8 cellular contexts compared by ENCODE assay signal in genomic region chr10:96642973-96643372, GRCh38. TPM values are rescaled to one million over a fixed set of nuclear protein-coding genes. Genes with fewer than 3 reads are reported as not detected.
DNase-seq lines count a peak whose midpoint lies in the region; ATAC-seq and TF ChIP-seq lines count a peak whose summit lies in the region.

No MANE protein-coding gene starts in this region.

- ATAC-seq in activated T-cell treated with anti-CD3 and anti-CD28 coated beads, Interleukin-2, amount 50 U/mL, for 4 hours = peak in 1 of 2 donors; percentile 47
- ATAC-seq in Right ventricle myocardium inferior (peak; percentile 53), HG02610 (IDR thresholded peaks at IDR 0.05; ENCODE audit: unreplicated experiment) (no peak)

- H3K4me2 ChIP-seq in OCI-LY1 (ENCODE audit: low read length) = no peak overlapping the region

- H3K9ac ChIP-seq in OCI-LY1 (ENCODE audit: low read length) = no peak overlapping the region

- peaks cover 41% of the 10 kb centered on the region for H3K4me1 Mint-ChIP-seq in CD14-positive monocyte
- peaks cover 18% of the 10 kb centered on the region for H3K4me1 Mint-ChIP-seq in activated T-cell treated with anti-CD3 and anti-CD28 coated beads, Interleukin-2, amount 50 U/mL, for 4 hours (ENCODE audit: low read depth)

- H2AFZ ChIP-seq in OCI-LY1 (ENCODE audit: low read length) = no peak overlapping the region

- peak; percentile 87 for DNase-seq in CD14-positive monocyte (ENCODE audit: low spot score)
- DNase-seq in activated T-cell treated with anti-CD3 and anti-CD28 coated beads, Interleukin-2, amount 50 U/mL, for 4 hours = peak; percentile 40
- peak; percentile 88 for DNase-seq in Right ventricle myocardium inferior (ENCODE audit: missing footprints)
- peak; percentile 35 for DNase-seq in prostate gland (ENCODE audit: low spot score)
- no peak for DNase-seq in retina

- no peaks in the 10 kb centered on the region for H3K4me1 ChIP-seq in HEK293 (ENCODE audit: control insufficient read depth, insufficient read depth, low read length)
- H3K4me1 ChIP-seq in OCI-LY1 (ENCODE audit: insufficient read depth, low read length, severe bottlenecking) = peaks cover 8% of the 10 kb centered on the region
- no peaks in the 10 kb centered on the region for H3K4me1 ChIP-seq in prostate gland (replicated peaks)

- H3K79me2 ChIP-seq in OCI-LY1 (ENCODE audit: insufficient read depth, low read length) = no peaks in the 10 kb centered on the region

- CTCF ChIA-PET in HEK293 (lab: Yijun Ruan, JAX) = interaction anchor here (0.6 to 2.5 kb wide), 26 partner anchors 10 to 593 kb away, joined by 3 to 10 read pairs (median 4); no protein-coding TSS in a partner anchor

- peaks cover 0 to 3% (median 0%) of the 10 kb centered on the region in 7 donors for H3K9me3 Mint-ChIP-seq in CD14-positive monocyte
- no peaks in the 10 kb centered on the region for H3K9me3 Mint-ChIP-seq in activated T-cell treated with anti-CD3 and anti-CD28 coated beads, Interleukin-2, amount 50 U/mL, for 4 hours

- no peak overlapping the region for H3K4me3 Mint-ChIP-seq in CD14-positive monocyte
- no peak overlapping the region for H3K4me3 Mint-ChIP-seq in activated T-cell treated with anti-CD3 and anti-CD28 coated beads, Interleukin-2, amount 50 U/mL, for 4 hours

- H3K27me3 ChIP-seq in OCI-LY1 (ENCODE audit: insufficient read depth, low read length) = no peaks in the 10 kb centered on the region
- no peaks in the 10 kb centered on the region for H3K27me3 ChIP-seq in prostate gland (replicated peaks; ENCODE audit: insufficient read depth)

- POLR2A ChIA-PET in HEK293 (lab: Yijun Ruan, JAX) = no interaction called here

- H3K27ac ChIP-seq in HEK293 (ENCODE audit: extremely low read depth, low read depth, low read length) = no peak overlapping the region
- H3K27ac ChIP-seq in OCI-LY1 (ENCODE audit: low read depth, low read length, poor library complexity, severe bottlenecking) = no peak overlapping the region
- no peak overlapping the region for H3K27ac ChIP-seq in prostate gland

- TF ChIP-seq POLR2A in prostate gland (IDR thresholded peaks at IDR 0.05) = no peak

- no peaks in the 10 kb centered on the region for H4K20me1 ChIP-seq in OCI-LY1 (ENCODE audit: insufficient read depth, low read length)

- H3K9me2 ChIP-seq in OCI-LY1 (ENCODE audit: low read depth, low read length) = no peaks in the 10 kb centered on the region

- peak; percentile 85 for TF ChIP-seq CTCF in CD14-positive monocyte (IDR thresholded peaks at IDR 0.05)
- no peak for TF ChIP-seq CTCF in HEK293 (tag by site-specific recombination; IDR thresholded peaks at IDR 0.05)
- TF ChIP-seq CTCF in OCI-LY1 (IDR thresholded peaks at IDR 0.05; ENCODE audit: low read length) = peak; percentile 62
- TF ChIP-seq CTCF in prostate gland (IDR thresholded peaks at IDR 0.05) = peak in 3 of 4 experiments; percentile 25 to 48 (median 46)

- H3K36me3 ChIP-seq in HEK293 (ENCODE audit: control insufficient read depth in 2 of 2, insufficient read depth in 1 of 2, low read length in 2 of 2) = no peaks in the 10 kb centered on the region
- peaks cover 88% of the 10 kb centered on the region for H3K36me3 ChIP-seq in OCI-LY1 (ENCODE audit: insufficient read depth, low read length)
- no peaks in the 10 kb centered on the region for H3K36me3 ChIP-seq in prostate gland

- intact Hi-C loops in CD14-positive monocyte (cut with micrococcal nuclease) (loop anchor here (2.0 to 10.0 kb wide), 5 partner anchors 74 to 189 kb away; partner anchors contain the start of gene LCOR (in 1 of the 2)), Right ventricle myocardium inferior (cut with DNase I) (loop anchor here (5.0 to 10.0 kb wide), 2 partner anchors 184 to 382 kb away; no protein-coding TSS in a partner anchor), prostate gland (cut with DNase I) (loop anchor here (5.0 to 10.0 kb wide), 2 partner anchors 82 to 184 kb away; partner anchors contain the start of gene PIK3AP1)

- WGBS in prostate gland = 68% methylated on average over 4 of the region's 4 CpGs

- H3F3A ChIP-seq in OCI-LY1 (ENCODE audit: insufficient read depth, low read length) = no peaks in the 10 kb centered on the region

- peaks cover 0 to 8% (median 0%) of the 10 kb centered on the region in 3 donors for H3K27me3 Mint-ChIP-seq in CD14-positive monocyte (ENCODE audit: low read depth in 3 of 3)
- no peaks in the 10 kb centered on the region for H3K27me3 Mint-ChIP-seq in activated T-cell treated with anti-CD3 and anti-CD28 coated beads, Interleukin-2, amount 50 U/mL, for 4 hours (ENCODE audit: low read depth)

- H3K9me3 ChIP-seq in HEK293 (ENCODE audit: control insufficient read depth, insufficient read depth, low read depth, low read length) (no peaks in the 10 kb centered on the region), OCI-LY1 (ENCODE audit: low read length) (no peaks in the 10 kb centered on the region), prostate gland (no peaks in the 10 kb centered on the region)

- peaks cover 77 to 95% of the 10 kb centered on the region in 2 donors for H3K36me3 Mint-ChIP-seq in CD14-positive monocyte
- no peaks in the 10 kb centered on the region for H3K36me3 Mint-ChIP-seq in activated T-cell treated with anti-CD3 and anti-CD28 coated beads, Interleukin-2, amount 50 U/mL, for 4 hours (ENCODE audit: insufficient read depth)

- H3K4me3 ChIP-seq in HEK293 (ENCODE audit: low read depth, low read length) = no peak overlapping the region
- no peak overlapping the region for H3K4me3 ChIP-seq in OCI-LY1 (ENCODE audit: low read depth, low read length, poor library complexity, severe bottlenecking)
- H3K4me3 ChIP-seq in prostate gland = no peak overlapping the region

- peak overlapping the region in 3 of 7 donors; percentile 37 to 61 (median 38) for H3K27ac Mint-ChIP-seq in CD14-positive monocyte

TF ChIP-seq in HEK293, 187 proteins besides CTCF, POLR2A, EP300 and RAD21:
- TF ChIP-seq ZNF654 (tag by site-specific recombination; IDR thresholded peaks at IDR 0.05; ENCODE audit: low read depth) (peak; percentile 28; the same call in 1 of the 2 replicates), ZNF433 (tag by site-specific recombination; IDR thresholded peaks at IDR 0.05; ENCODE audit: low read depth) (no peak)

RNA-seq across cellular contexts. Expression of gene TM9SF3, which starts 56.2 kb away (rescaled TPM):
- 10 to 100 TPM; 59.9 to 67.1 TPM for polyA plus RNA-seq in CD14-positive monocyte
- 10 to 100 TPM; 92.8 to 96.5 (median 95.3) TPM for total RNA-seq in activated T-cell treated with anti-CD3 and anti-CD28 coated beads, Interleukin-2, amount 50 U/mL, for 4 hours
- total RNA-seq in Right ventricle myocardium inferior = 65.9 TPM
- total RNA-seq in prostate gland = 100 to 1,000 TPM in 1 of 2 donors, 10 to 100 TPM in 1; 74.1 to 165 TPM
